In genomic region chr5:141849371-141850182, GRCh38 we compare ENCODE assay signal across 8 cellular contexts. TPM values are rescaled to one million over a fixed set of nuclear protein-coding genes. Genes with fewer than 3 reads are reported as not detected.
DNase-seq lines count a peak whose midpoint lies in the region; ATAC-seq and TF ChIP-seq lines count a peak whose summit lies in the region.

No MANE protein-coding gene starts in this region.

- peaks cover 14% of the 10 kb centered on the region for H3K4me1 ChIP-seq in colonic mucosa

- no peaks in the 10 kb centered on the region for H3K27me3 ChIP-seq in colonic mucosa

- H3K36me3 ChIP-seq in colonic mucosa = no peaks in the 10 kb centered on the region

- H3K4me3 ChIP-seq in colonic mucosa = peak overlapping the region; percentile 42

- intact Hi-C loops in colonic mucosa (cut with DNase I) = no loop called here

- peak overlapping the region; percentile 98 for H3K27ac ChIP-seq in colonic mucosa

- peak overlapping the region; percentile 95 to 99 for H3K9ac ChIP-seq in colonic mucosa (ENCODE audit: low read depth in 2 of 2, low read length in 2 of 2)

- DNase-seq in SIG-M5 treated with dmso at 0.1 percent for 504 hours (lab: John Stamatoyannopoulos, UW; ENCODE audit: unreplicated experiment) (peak; percentile 68), SIG-M5 (lab: John Stamatoyannopoulos, UW) (no peak), NCI-H2227 (lab: John Stamatoyannopoulos, UW; ENCODE audit: unreplicated experiment) (peak; percentile 83), colonic mucosa (peak; percentile 97), left kidney (ENCODE audit: low read depth, low spot score) (peak; percentile 92)
- peak; percentile 73 for DNase-seq in activated CD4-positive, alpha-beta T cell treated with anti-CD3 and anti-CD28 coated beads for 4 hours
- peak; percentile 55 for DNase-seq in stimulated activated CD4-positive, alpha-beta T cell treated with anti-CD3 and anti-CD28 coated beads, Interleukin-1b, Interleukin-23, amount 100 ng/mL, for 48 hours

- ATAC-seq in HG03045 (IDR thresholded peaks at IDR 0.05; ENCODE audit: unreplicated experiment) = peak; percentile 75

- no peak for TF ChIP-seq CTCF in colonic mucosa (IDR thresholded peaks at IDR 0.05)

- no peaks in the 10 kb centered on the region for H3K9me3 ChIP-seq in colonic mucosa

RNA-seq across cellular contexts. Expression of gene PCDH1, which starts 28.6 kb away (rescaled TPM):
- total RNA-seq in colonic mucosa = 100 to 1,000 TPM in 1 of 2 donors, 10 to 100 TPM in 1; 97.3 to 105 TPM
